In genomic region chr15:42035362-42035761, GRCh38 we compare ENCODE assay signal across 9 cellular contexts. TPM values are rescaled to one million over a fixed set of nuclear protein-coding genes. Genes with fewer than 3 reads are reported as not detected.
DNase-seq lines count a peak whose midpoint lies in the region; ATAC-seq and TF ChIP-seq lines count a peak whose summit lies in the region.
"Had no signal": no experiment of that assay in that cellular context is flagged by ENCODE, and none has a peak within 500 bp of the region (broad histone marks: within the 10 kb centered on the region; RNA-seq: fewer than 3 reads in every experiment).

No MANE protein-coding gene starts in this region.

- H3K27me3 Mint-ChIP-seq in activated CD4-positive, alpha-beta memory T cell treated with anti-CD3 and anti-CD28 coated beads for 36 hours: no peaks in the 10 kb centered on the region
- H3K27me3 Mint-ChIP-seq in activated CD4-positive, alpha-beta memory T cell treated with anti-CD3 and anti-CD28 coated beads, Interleukin-2, amount 10 ng/mL, durations not matched to agents 7 days and 5 days: peaks cover 2% of the 10 kb centered on the region
- H3K27me3 Mint-ChIP-seq in activated B cell treated with CpG ODN at 0.5 μM for 24 hours: no peaks in the 10 kb centered on the region
- H3K27me3 Mint-ChIP-seq in stimulated activated naive B cell treated with anti-CD40 and anti-IgM and Interleukin-4, amounts not matched to agents 10 μg/mL and 1 μg/mL and 100 μg/mL, for 72 hours: peaks cover 0 to 5% of the 10 kb centered on the region in 2 donors

- TF ChIP-seq CTCF in activated B cell treated with CpG ODN at 0.5 μM for 24 hours (IDR thresholded peaks at IDR 0.05): no peak

- POLR2A ChIA-PET in activated CD4-positive, alpha-beta memory T cell treated with anti-CD3 and anti-CD28 coated beads for 36 hours (lab: Charles Lee): no interaction called here
- POLR2A ChIA-PET in activated CD4-positive, alpha-beta memory T cell treated with anti-CD3 and anti-CD28 coated beads, Interleukin-2, amount 10 ng/mL, durations not matched to agents 7 days and 5 days (lab: Charles Lee): no interaction called here
- POLR2A ChIA-PET in activated B cell treated with CpG ODN at 0.5 μM for 24 hours (lab: Charles Lee): no interaction called here

- DNase-seq in activated CD4-positive, alpha-beta memory T cell treated with anti-CD3 and anti-CD28 coated beads for 36 hours: peak; percentile 49
- DNase-seq in activated CD4-positive, alpha-beta memory T cell treated with anti-CD3 and anti-CD28 coated beads, Interleukin-2, amount 10 ng/mL, durations not matched to agents 7 days and 5 days: no peak
- DNase-seq in activated B cell treated with CpG ODN at 0.5 μM for 24 hours (no peak), epidermal melanocyte (ENCODE audit: insufficient read length, low spot score) (no peak), NCI-H1694 treated with DMSO at 0.1 percent for 48 hours (lab: John Stamatoyannopoulos, UW) (no peak)
- no peak for DNase-seq in stimulated activated naive B cell treated with anti-CD40 and anti-IgM and Interleukin-4, amounts not matched to agents 10 μg/mL and 1 μg/mL and 100 μg/mL, for 72 hours
- DNase-seq in activated CD8-positive, alpha-beta memory T cell treated with anti-CD3 and anti-CD28 coated beads for 24 hours: no peak

- no peak overlapping the region for H3K27ac Mint-ChIP-seq in activated CD4-positive, alpha-beta memory T cell treated with anti-CD3 and anti-CD28 coated beads for 36 hours
- H3K27ac Mint-ChIP-seq in activated CD4-positive, alpha-beta memory T cell treated with anti-CD3 and anti-CD28 coated beads, Interleukin-2, amount 10 ng/mL, durations not matched to agents 7 days and 5 days: no peak overlapping the region
- H3K27ac Mint-ChIP-seq in activated B cell treated with CpG ODN at 0.5 μM for 24 hours: peak overlapping the region; percentile 68
- peak overlapping the region; percentile 48 for H3K27ac Mint-ChIP-seq in stimulated activated naive B cell treated with anti-CD40 and anti-IgM and Interleukin-4, amounts not matched to agents 10 μg/mL and 1 μg/mL and 100 μg/mL, for 72 hours

- H3K4me3 Mint-ChIP-seq in activated CD4-positive, alpha-beta memory T cell treated with anti-CD3 and anti-CD28 coated beads for 36 hours: no peak overlapping the region
- H3K4me3 Mint-ChIP-seq in activated CD4-positive, alpha-beta memory T cell treated with anti-CD3 and anti-CD28 coated beads, Interleukin-2, amount 10 ng/mL, durations not matched to agents 7 days and 5 days: no peak overlapping the region
- peak overlapping the region; percentile 30 for H3K4me3 Mint-ChIP-seq in activated B cell treated with CpG ODN at 0.5 μM for 24 hours
- no peak overlapping the region for H3K4me3 Mint-ChIP-seq in stimulated activated naive B cell treated with anti-CD40 and anti-IgM and Interleukin-4, amounts not matched to agents 10 μg/mL and 1 μg/mL and 100 μg/mL, for 72 hours

- H3K36me3 Mint-ChIP-seq in activated CD4-positive, alpha-beta memory T cell treated with anti-CD3 and anti-CD28 coated beads for 36 hours: no peaks in the 10 kb centered on the region
- peaks cover 4% of the 10 kb centered on the region for H3K36me3 Mint-ChIP-seq in activated CD4-positive, alpha-beta memory T cell treated with anti-CD3 and anti-CD28 coated beads, Interleukin-2, amount 10 ng/mL, durations not matched to agents 7 days and 5 days (ENCODE audit: low read depth)
- H3K36me3 Mint-ChIP-seq in activated B cell treated with CpG ODN at 0.5 μM for 24 hours (ENCODE audit: low read depth): no peaks in the 10 kb centered on the region
- H3K36me3 Mint-ChIP-seq in stimulated activated naive B cell treated with anti-CD40 and anti-IgM and Interleukin-4, amounts not matched to agents 10 μg/mL and 1 μg/mL and 100 μg/mL, for 72 hours: peaks cover 0 to 4% of the 10 kb centered on the region in 2 donors

- CTCF ChIA-PET in activated CD4-positive, alpha-beta memory T cell treated with anti-CD3 and anti-CD28 coated beads for 36 hours (lab: Charles Lee): interaction anchor here (1.2 kb wide), 1 partner anchor 49 kb away, joined by 6 read pairs; no protein-coding TSS in a partner anchor
- CTCF ChIA-PET in activated CD4-positive, alpha-beta memory T cell treated with anti-CD3 and anti-CD28 coated beads, Interleukin-2, amount 10 ng/mL, durations not matched to agents 7 days and 5 days (lab: Charles Lee): no interaction called here
- CTCF ChIA-PET in activated B cell treated with CpG ODN at 0.5 μM for 24 hours (lab: Charles Lee): no interaction called here

- H3K9me3 Mint-ChIP-seq in activated CD4-positive, alpha-beta memory T cell treated with anti-CD3 and anti-CD28 coated beads for 36 hours: peaks cover 4% of the 10 kb centered on the region
- peaks cover 4% of the 10 kb centered on the region for H3K9me3 Mint-ChIP-seq in activated CD4-positive, alpha-beta memory T cell treated with anti-CD3 and anti-CD28 coated beads, Interleukin-2, amount 10 ng/mL, durations not matched to agents 7 days and 5 days
- no peaks in the 10 kb centered on the region for H3K9me3 Mint-ChIP-seq in activated B cell treated with CpG ODN at 0.5 μM for 24 hours
- peaks cover 2 to 3% of the 10 kb centered on the region in 2 donors for H3K9me3 Mint-ChIP-seq in stimulated activated naive B cell treated with anti-CD40 and anti-IgM and Interleukin-4, amounts not matched to agents 10 μg/mL and 1 μg/mL and 100 μg/mL, for 72 hours

- H3K4me1 Mint-ChIP-seq in activated CD4-positive, alpha-beta memory T cell treated with anti-CD3 and anti-CD28 coated beads for 36 hours (ENCODE audit: low read depth): peaks cover 14% of the 10 kb centered on the region
- H3K4me1 Mint-ChIP-seq in activated CD4-positive, alpha-beta memory T cell treated with anti-CD3 and anti-CD28 coated beads, Interleukin-2, amount 10 ng/mL, durations not matched to agents 7 days and 5 days: peaks cover 12% of the 10 kb centered on the region
- peaks cover 35% of the 10 kb centered on the region for H3K4me1 Mint-ChIP-seq in activated B cell treated with CpG ODN at 0.5 μM for 24 hours
- peaks cover 14 to 31% of the 10 kb centered on the region in 2 donors for H3K4me1 Mint-ChIP-seq in stimulated activated naive B cell treated with anti-CD40 and anti-IgM and Interleukin-4, amounts not matched to agents 10 μg/mL and 1 μg/mL and 100 μg/mL, for 72 hours

- intact Hi-C loops in activated CD4-positive, alpha-beta memory T cell treated with anti-CD3 and anti-CD28 coated beads for 36 hours (cut with micrococcal nuclease): no loop called here
- intact Hi-C loops in activated B cell treated with CpG ODN at 0.5 μM for 24 hours (cut with micrococcal nuclease): loop anchor here (2.0 kb wide), 1 partner anchor 21 kb away; no protein-coding TSS in a partner anchor

- peak; percentile 59 for ATAC-seq in HG03108 (IDR thresholded peaks at IDR 0.05; ENCODE audit: unreplicated experiment)
- peak; percentile 79 for ATAC-seq in activated B cell treated with CpG ODN at 0.5 μM for 24 hours (ENCODE audit: low read depth)
- ATAC-seq in stimulated activated naive B cell treated with anti-CD40 and anti-IgM and Interleukin-4, amounts not matched to agents 10 μg/mL and 1 μg/mL and 100 μg/mL, for 72 hours (replicated peaks): peak; percentile 36 to 44

RNA-seq across cellular contexts. Expression of gene PLA2G4E, which starts 14.5 kb away (rescaled TPM):
- not detected for total RNA-seq in activated CD4-positive, alpha-beta memory T cell treated with anti-CD3 and anti-CD28 coated beads for 36 hours
- not detected for total RNA-seq in activated CD4-positive, alpha-beta memory T cell treated with anti-CD3 and anti-CD28 coated beads, Interleukin-2, amount 10 ng/mL, durations not matched to agents 7 days and 5 days
- total RNA-seq in activated B cell treated with CpG ODN at 0.5 μM for 24 hours: not detected in 2 replicates
- total RNA-seq: urinary bladder had no signal

RNA-seq across cellular contexts. Expression of gene PLA2G4D, which starts 59.0 kb away (rescaled TPM):
- total RNA-seq in activated CD4-positive, alpha-beta memory T cell treated with anti-CD3 and anti-CD28 coated beads for 36 hours: not detected
- not detected for total RNA-seq in activated CD4-positive, alpha-beta memory T cell treated with anti-CD3 and anti-CD28 coated beads, Interleukin-2, amount 10 ng/mL, durations not matched to agents 7 days and 5 days
- total RNA-seq in activated B cell treated with CpG ODN at 0.5 μM for 24 hours: not detected in 2 replicates
- total RNA-seq: urinary bladder had no signal

Comparison
In these comparisons a context has a peak if more than half of its experiments do, and no peak if none do; other contexts are left out.
1. H3K27ac Mint-ChIP-seq: peak in activated B cell treated with CpG ODN at 0.5 μM for 24 hours (single experiment) and stimulated activated naive B cell treated with anti-CD40 and anti-IgM and Interleukin-4, amounts not matched to agents 10 μg/mL and 1 μg/mL and 100 μg/mL, for 72 hours (single experiment); none in activated CD4-positive, alpha-beta memory T cell treated with anti-CD3 and anti-CD28 coated beads for 36 hours (single experiment) and activated CD4-positive, alpha-beta memory T cell treated with anti-CD3 and anti-CD28 coated beads, Interleukin-2, amount 10 ng/mL, durations not matched to agents 7 days and 5 days (single experiment).
2. Peak in every context shown above with its lines, with median percentiles within 50 percentile points of each other: ATAC-seq.